In the genomic region with DNA sequence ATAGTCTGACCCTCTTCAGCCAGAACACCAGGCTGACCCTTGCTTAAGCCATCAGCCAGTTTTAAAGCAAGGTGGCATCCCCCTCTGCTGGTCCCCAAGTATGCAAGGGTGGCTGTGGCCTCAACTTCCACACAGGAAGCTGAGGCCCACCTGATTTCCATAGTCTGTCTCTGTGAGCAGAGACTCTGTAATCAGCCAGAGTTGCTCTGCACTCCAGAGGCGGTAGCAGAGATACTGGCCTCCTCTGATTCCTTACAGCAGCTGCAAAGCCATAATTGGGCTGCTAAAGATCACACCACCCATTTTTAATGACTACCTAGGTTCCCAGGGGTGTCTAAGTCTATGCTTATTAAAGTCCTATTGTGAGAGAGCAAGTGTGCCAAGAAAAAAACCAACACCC, we compare ENCODE assay signal across 9 cellular contexts. TPM values are rescaled to one million over a fixed set of nuclear protein-coding genes. Genes with fewer than 3 reads are reported as not detected.
DNase-seq lines count a peak whose midpoint lies in the region; ATAC-seq, FAIRE-seq and TF ChIP-seq lines count a peak whose summit lies in the region.
"Had no signal": no experiment of that assay in that cellular context is flagged by ENCODE, and none has a peak within 500 bp of the region (broad histone marks: within the 10 kb centered on the region; RNA-seq: fewer than 3 reads in every experiment).

No MANE protein-coding gene starts in this region.

- TF ChIP-seq CTCF in A549 (IDR thresholded peaks at IDR 0.05): no peak

- TF ChIP-seq POLR2A in A549 (IDR thresholded peaks at IDR 0.05; ENCODE audit: low read length): no peak

- POLR2A ChIA-PET in A549 (lab: Yijun Ruan, JAX): interaction anchor here (1.5 kb wide), 1 partner anchor 9 kb away, joined by 3 read pairs; no protein-coding TSS in a partner anchor

- no peak overlapping the region for H3K27ac ChIP-seq in A549
- no peak overlapping the region for H3K27ac ChIP-seq in GM23248
- peak overlapping the region; percentile 100; the same call in 1 of the 2 replicates for H3K27ac ChIP-seq in SJCRH30
- H3K27ac ChIP-seq: epithelial cell of prostate had no signal

- no peak for ATAC-seq in A549
- ATAC-seq in HG03135 (IDR thresholded peaks at IDR 0.05; ENCODE audit: unreplicated experiment): no peak

- TF ChIP-seq RAD21 in A549 (conservative IDR thresholded peaks at IDR 0.05 in 1 of 2, IDR thresholded peaks at IDR 0.05 in 1 of 2): no peak

- TF ChIP-seq EP300 in A549 (IDR thresholded peaks at IDR 0.05): no peak

- H3K4me3 ChIP-seq in A549: peak overlapping the region; percentile 99; the same call in 1 of the 3 replicates
- H3K4me3 ChIP-seq in GM23248: peak overlapping the region; percentile 100
- no peak overlapping the region for H3K4me3 ChIP-seq in SJCRH30
- peak overlapping the region; percentile 32 for H3K4me3 ChIP-seq in iPS-15b (ENCODE audit: low read depth, low read length)

- H3K9me3 ChIP-seq in A549 (no peaks in the 10 kb centered on the region), GM23248 (ENCODE audit: low read depth) (no peaks in the 10 kb centered on the region), SJCRH30 (replicated peaks) (no peaks in the 10 kb centered on the region), iPS-15b (ENCODE audit: control insufficient read depth, insufficient read depth, low read length) (no peaks in the 10 kb centered on the region)

- no peak overlapping the region for H2AFZ ChIP-seq in GM23248

- peak overlapping the region; percentile 98 for H3K9ac ChIP-seq in GM23248
- no peak overlapping the region for H3K9ac ChIP-seq in iPS-15b (ENCODE audit: low read depth, low read length)

- no peak for FAIRE-seq in A549 (lab: Jason Lieb, UNC)

- H3K4me2 ChIP-seq in A549 (peak overlapping the region; percentile 95), GM23248 (ENCODE audit: unreplicated experiment) (peak overlapping the region; percentile 100)

- 0 out of 2 replicates have a peak, but pooled peaks cover 9% of the 10 kb centered on the region for H4K20me1 ChIP-seq in GM23248 (ENCODE audit: insufficient read depth)

- in situ Hi-C loops in GM23248 (cut with MboI): no loop called here

- CTCF ChIA-PET in A549 (lab: Yijun Ruan, JAX): interaction anchor here (1.1 to 2.1 kb wide), 4 partner anchors 8 to 54 kb away, joined by 3 to 5 read pairs (median 4); no protein-coding TSS in a partner anchor

- H3K4me1 ChIP-seq in A549 (peaks cover 34% of the 10 kb centered on the region), GM23248 (ENCODE audit: insufficient read depth) (peaks cover 31% of the 10 kb centered on the region), SJCRH30 (peaks cover 8% of the 10 kb centered on the region), iPS-15b (ENCODE audit: control insufficient read depth, insufficient read depth, low read length) (peaks cover 10% of the 10 kb centered on the region)

- no peak for DNase-seq in A549 (ENCODE audit: low read depth in 1 of 2, low spot score in 1 of 2)
- DNase-seq in GM23248: no peak
- DNase-seq in SJCRH30: peak in 1 of 2 experiments; percentile 48
- DNase-seq in MV-4-11 (lab: John Stamatoyannopoulos, UW): no peak
- DNase-seq in ureter (ENCODE audit: low spot score): no peak
- no peak for DNase-seq in central memory CD4-positive, alpha-beta T cell

- peaks cover 94% of the 10 kb centered on the region for H3K79me2 ChIP-seq in GM23248 (ENCODE audit: insufficient read depth)

- H3K36me3 ChIP-seq in GM23248 (ENCODE audit: low read depth) (peaks cover 31% of the 10 kb centered on the region), SJCRH30 (peaks cover 33% of the 10 kb centered on the region), iPS-15b (ENCODE audit: control insufficient read depth, insufficient read depth, low read length) (peaks cover 34% of the 10 kb centered on the region)

- 100% methylated on average over 1 of the region's 1 CpG for WGBS in A549 (ENCODE audit: missing lambda C conversion rate)
- 94 to 100% methylated on average over 1 of the region's 1 CpG for WGBS in GM23248 (ENCODE audit: low coverage in 1 of 2, low lambda C conversion rate in 2 of 2, missing lambda C conversion rate in 2 of 2), 2 experiments

- no peaks in the 10 kb centered on the region for H3K9me2 ChIP-seq in GM23248 (ENCODE audit: insufficient read depth)

- H3F3A ChIP-seq in GM23248 (ENCODE audit: insufficient read depth): peaks cover 27% of the 10 kb centered on the region

- no peaks in the 10 kb centered on the region for H3K27me3 ChIP-seq in GM23248 (replicated peaks; ENCODE audit: insufficient read depth)
- no peaks in the 10 kb centered on the region for H3K27me3 ChIP-seq in SJCRH30
- H3K27me3 ChIP-seq in iPS-15b (ENCODE audit: control insufficient read depth, insufficient read depth, low read length): no peaks in the 10 kb centered on the region

TF ChIP-seq in A549, 52 proteins besides CTCF, POLR2A, EP300 and RAD21 (continues in another document):
- TF ChIP-seq, protein P1, sequence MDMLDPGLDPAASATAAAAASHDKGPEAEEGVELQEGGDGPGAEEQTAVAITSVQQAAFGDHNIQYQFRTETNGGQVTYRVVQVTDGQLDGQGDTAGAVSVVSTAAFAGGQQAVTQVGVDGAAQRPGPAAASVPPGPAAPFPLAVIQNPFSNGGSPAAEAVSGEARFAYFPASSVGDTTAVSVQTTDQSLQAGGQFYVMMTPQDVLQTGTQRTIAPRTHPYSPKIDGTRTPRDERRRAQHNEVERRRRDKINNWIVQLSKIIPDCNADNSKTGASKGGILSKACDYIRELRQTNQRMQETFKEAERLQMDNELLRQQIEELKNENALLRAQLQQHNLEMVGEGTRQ (IDR thresholded peaks at IDR 0.05): no peak
- TF ChIP-seq RCOR1 (IDR thresholded peaks at IDR 0.05; ENCODE audit: low read depth, low read length) (no peak), JUN (IDR thresholded peaks at IDR 0.05) (no peak), TP53 (CRISPR knock-in tag; IDR thresholded peaks at IDR 0.05) (no peak)

RNA-seq across cellular contexts. Expression of a gene that starts 1.8 kb away (rescaled TPM):
- polyA plus RNA-seq in A549 (2011; rRNA removed): 42.4 and 81.8 TPM in 2 replicates
- polyA plus RNA-seq in A549 (2012; cell fraction: cytosol; rRNA removed): 91.7 and 140 TPM in 2 replicates
- 38.4 and 50.0 TPM in 2 replicates for polyA plus RNA-seq in A549 (2012; cell fraction: nucleus; rRNA removed)
- 334 to 347 TPM (median 343 TPM) in 3 replicates for polyA plus RNA-seq in A549 (2017; fragmentation: RNase III; extraction: RNeasy Plus Mini Kit Qiagen cat#74134 plus additional on column Dnase treatment)
- 14.4 and 19.3 TPM in 2 replicates for polyA minus RNA-seq in A549 (2011; rRNA and poly(A)+ RNA removed)
- total RNA-seq in GM23248 (2014; rRNA removed; shearing (Covaris generic)): 91.3 and 141 TPM in 2 replicates
- 91.0 and 95.5 TPM in 2 replicates for polyA plus RNA-seq in GM23248 (2016; fragmentation: Nextera tagmentation; extraction: Ambion mirVana)
- total RNA-seq in SJCRH30 (2014; rRNA removed; shearing (Covaris generic)): 72.8 and 76.8 TPM in 2 replicates
- 95.1 TPM for total RNA-seq in ureter

RNA-seq across cellular contexts. Expression of a gene that starts 2.2 kb away (rescaled TPM):
- polyA plus RNA-seq in A549 (2011; rRNA removed): 81.7 and 96.5 TPM in 2 replicates
- 95.6 and 120 TPM in 2 replicates for polyA plus RNA-seq in A549 (2012; cell fraction: cytosol; rRNA removed)
- polyA plus RNA-seq in A549 (2012; cell fraction: nucleus; rRNA removed): 64.4 and 67.6 TPM in 2 replicates
- polyA plus RNA-seq in A549 (2017; fragmentation: RNase III; extraction: RNeasy Plus Mini Kit Qiagen cat#74134 plus additional on column Dnase treatment): 97.0 to 105 TPM (median 105 TPM) in 3 replicates
- polyA minus RNA-seq in A549 (2011; rRNA and poly(A)+ RNA removed): 25.9 and 29.9 TPM in 2 replicates
- total RNA-seq in GM23248 (2014; rRNA removed; shearing (Covaris generic)): 71.8 and 79.4 TPM in 2 replicates
- polyA plus RNA-seq in GM23248 (2016; fragmentation: Nextera tagmentation; extraction: Ambion mirVana): 316 and 318 TPM in 2 replicates
- total RNA-seq in SJCRH30 (2014; rRNA removed; shearing (Covaris generic)): 132 and 136 TPM in 2 replicates
- 104 TPM for total RNA-seq in ureter

RNA-seq across cellular contexts. Expression of a gene that starts 32.0 kb away (rescaled TPM):
- polyA plus RNA-seq in A549 (2011; rRNA removed) (141 and 197 TPM in 2 replicates), A549 (2017; fragmentation: RNase III; extraction: RNeasy Plus Mini Kit Qiagen cat#74134 plus additional on column Dnase treatment) (272 to 302 TPM (median 294 TPM) in 3 replicates), GM23248 (2016; fragmentation: Nextera tagmentation; extraction: Ambion mirVana) (599 and 639 TPM in 2 replicates)
- 504 and 519 TPM in 2 replicates for polyA plus RNA-seq in A549 (2012; cell fraction: cytosol; rRNA removed)
- polyA plus RNA-seq in A549 (2012; cell fraction: nucleus; rRNA removed): 356 and 444 TPM in 2 replicates
- 61.3 and 103 TPM in 2 replicates for polyA minus RNA-seq in A549 (2011; rRNA and poly(A)+ RNA removed)
- total RNA-seq in GM23248 (2014; rRNA removed; shearing (Covaris generic)): 485 and 630 TPM in 2 replicates
- 40.9 and 42.2 TPM in 2 replicates for total RNA-seq in SJCRH30 (2014; rRNA removed; shearing (Covaris generic))
- 94.0 TPM for total RNA-seq in ureter

RNA-seq across cellular contexts. Expression of a gene that starts 32.0 kb away (rescaled TPM):
- polyA plus RNA-seq in A549 (2011; rRNA removed): 3.9 and 5.1 TPM in 2 replicates
- polyA plus RNA-seq in A549 (2012; cell fraction: cytosol; rRNA removed): 7.0 and 8.6 TPM in 2 replicates
- 13.1 and 16.6 TPM in 2 replicates for polyA plus RNA-seq in A549 (2012; cell fraction: nucleus; rRNA removed)
- polyA plus RNA-seq in A549 (2017; fragmentation: RNase III; extraction: RNeasy Plus Mini Kit Qiagen cat#74134 plus additional on column Dnase treatment): 5.4 to 6.3 TPM (median 5.5 TPM) in 3 replicates
- 3.4 and 4.9 TPM in 2 replicates for polyA minus RNA-seq in A549 (2011; rRNA and poly(A)+ RNA removed)
- total RNA-seq in GM23248 (2014; rRNA removed; shearing (Covaris generic)): 5.2 and 13.7 TPM in 2 replicates
- 2.6 and 2.8 TPM in 2 replicates for polyA plus RNA-seq in GM23248 (2016; fragmentation: Nextera tagmentation; extraction: Ambion mirVana)
- 7.5 and 8.2 TPM in 2 replicates for total RNA-seq in SJCRH30 (2014; rRNA removed; shearing (Covaris generic))
- total RNA-seq in ureter: 6.6 TPM

RNA-seq across cellular contexts. Expression of a gene that starts 32.2 kb away (rescaled TPM):
- polyA plus RNA-seq in A549 (2011; rRNA removed) (28.7 and 31.3 TPM in 2 replicates), A549 (2017; fragmentation: RNase III; extraction: RNeasy Plus Mini Kit Qiagen cat#74134 plus additional on column Dnase treatment) (34.1 to 39.1 TPM (median 35.6 TPM) in 3 replicates), GM23248 (2016; fragmentation: Nextera tagmentation; extraction: Ambion mirVana) (16.4 and 19.5 TPM in 2 replicates)
- polyA plus RNA-seq in A549 (2012; cell fraction: cytosol; rRNA removed): 44.4 and 52.5 TPM in 2 replicates
- 173 and 178 TPM in 2 replicates for polyA plus RNA-seq in A549 (2012; cell fraction: nucleus; rRNA removed)
- polyA minus RNA-seq in A549 (2011; rRNA and poly(A)+ RNA removed): 47.7 and 48.4 TPM in 2 replicates
- total RNA-seq in GM23248 (2014; rRNA removed; shearing (Covaris generic)): 21.2 and 44.9 TPM in 2 replicates
- total RNA-seq in SJCRH30 (2014; rRNA removed; shearing (Covaris generic)): 58.9 and 76.8 TPM in 2 replicates
- total RNA-seq in ureter: 40.8 TPM
